1 cellular context compared by ENCODE assay signal in the genomic region with DNA sequence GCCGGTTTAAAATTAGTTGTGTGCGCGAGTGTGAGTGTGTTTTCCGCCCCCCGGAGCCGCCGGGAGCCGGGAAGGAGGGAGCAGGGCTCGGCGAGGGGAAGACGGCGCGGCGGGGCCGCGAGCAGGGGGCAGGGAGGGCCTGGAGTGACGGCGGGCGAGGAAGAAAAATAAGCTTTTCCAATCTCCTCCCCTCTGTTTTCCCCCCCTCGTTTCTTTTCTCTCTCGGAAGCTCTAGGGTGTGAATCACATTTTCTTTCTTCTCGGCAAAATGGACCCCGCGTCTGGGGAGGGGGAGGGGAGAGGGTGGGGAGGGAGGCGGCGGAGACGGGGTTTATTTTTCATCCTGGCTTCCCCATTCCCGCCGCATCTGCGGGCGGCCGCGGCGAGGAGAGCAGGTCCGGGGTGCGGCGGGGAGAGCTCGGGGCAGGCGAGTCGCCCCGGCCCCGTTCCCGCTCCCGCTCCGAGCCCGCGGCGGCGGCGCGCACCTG.
TF ChIP-seq lines count a peak whose summit lies in the region.

No MANE protein-coding gene starts in this region.

TF ChIP-seq in A549, 52 proteins besides CTCF, POLR2A, EP300 and RAD21 (continued from another document):
- TF ChIP-seq, protein P1, sequence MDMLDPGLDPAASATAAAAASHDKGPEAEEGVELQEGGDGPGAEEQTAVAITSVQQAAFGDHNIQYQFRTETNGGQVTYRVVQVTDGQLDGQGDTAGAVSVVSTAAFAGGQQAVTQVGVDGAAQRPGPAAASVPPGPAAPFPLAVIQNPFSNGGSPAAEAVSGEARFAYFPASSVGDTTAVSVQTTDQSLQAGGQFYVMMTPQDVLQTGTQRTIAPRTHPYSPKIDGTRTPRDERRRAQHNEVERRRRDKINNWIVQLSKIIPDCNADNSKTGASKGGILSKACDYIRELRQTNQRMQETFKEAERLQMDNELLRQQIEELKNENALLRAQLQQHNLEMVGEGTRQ (IDR thresholded peaks at IDR 0.05) = no peak
- TF ChIP-seq PHF8 (IDR thresholded peaks at IDR 0.05; ENCODE audit: borderline replicate concordance, low read depth) = no peak
- TF ChIP-seq, protein P2, sequence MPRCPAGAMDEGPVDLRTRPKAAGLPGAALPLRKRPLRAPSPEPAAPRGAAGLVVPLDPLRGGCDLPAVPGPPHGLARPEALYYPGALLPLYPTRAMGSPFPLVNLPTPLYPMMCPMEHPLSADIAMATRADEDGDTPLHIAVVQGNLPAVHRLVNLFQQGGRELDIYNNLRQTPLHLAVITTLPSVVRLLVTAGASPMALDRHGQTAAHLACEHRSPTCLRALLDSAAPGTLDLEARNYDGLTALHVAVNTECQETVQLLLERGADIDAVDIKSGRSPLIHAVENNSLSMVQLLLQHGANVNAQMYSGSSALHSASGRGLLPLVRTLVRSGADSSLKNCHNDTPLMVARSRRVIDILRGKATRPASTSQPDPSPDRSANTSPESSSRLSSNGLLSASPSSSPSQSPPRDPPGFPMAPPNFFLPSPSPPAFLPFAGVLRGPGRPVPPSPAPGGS (IDR thresholded peaks at IDR 0.05) = peak; percentile 81; the same call in 1 of the 3 replicates
- 0 out of 2 replicates have a peak, but pooled peaks have one; percentile 31 for TF ChIP-seq MAX (IDR thresholded peaks at IDR 0.05)
- TF ChIP-seq HOXB5 (CRISPR knock-in tag; IDR thresholded peaks at IDR 0.05) = no peak
- TF ChIP-seq JUN (IDR thresholded peaks at IDR 0.05) = peak in 1 of 2 experiments; percentile 82; a peak in 2 of 5 replicates
- no peak for TF ChIP-seq FOSL2 (IDR thresholded peaks at IDR 0.05)
- TF ChIP-seq FOSL2 (CRISPR knock-in tag; IDR thresholded peaks at IDR 0.05) = peak; percentile 57; the same call in 1 of the 2 replicates
